ENCODE assay signal across 8 cellular contexts in the genomic region with DNA sequence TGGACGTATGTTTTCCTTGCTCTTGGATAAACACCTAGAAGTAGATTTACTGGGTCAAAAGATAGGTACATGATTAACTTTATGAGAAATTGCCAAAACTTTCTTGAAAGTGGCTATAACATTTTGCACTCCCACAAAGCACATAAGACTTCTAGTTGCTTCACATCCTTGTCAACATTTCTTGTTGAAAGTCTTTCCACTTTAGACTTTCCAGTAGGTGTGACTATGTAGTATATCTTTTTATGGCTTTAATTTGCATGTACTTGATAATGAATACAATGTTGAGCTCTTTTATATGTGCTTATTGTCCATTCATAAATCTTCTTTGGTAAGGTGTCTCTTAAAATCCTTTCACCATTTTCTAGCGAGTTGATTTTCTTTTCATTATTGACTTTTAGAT.
"Had no signal": no experiment of that assay in that cellular context is flagged by ENCODE, and none has a peak within 500 bp of the region (broad histone marks: within the 10 kb centered on the region; RNA-seq: fewer than 3 reads in every experiment).

No MANE protein-coding gene starts in this region.

- DNase-seq: H9, HCEC 1CT, IMR-90 had no signal

- FAIRE-seq: H1, H54, HTR-8/SVneo, K562 had no signal

- ATAC-seq: GM23338, K562 had no signal

- H3K4me3 ChIP-seq: GM23338, K562 had no signal
